8 cellular contexts compared by ENCODE assay signal in genomic region chr4:165873298-165874071, GRCh38. TPM values are rescaled to one million over a fixed set of nuclear protein-coding genes. Genes with fewer than 3 reads are reported as not detected.
A peak's percentile ranks its signal among the peaks of the same experiment; 100 is the strongest.
DNase-seq lines count a peak whose midpoint lies in the region; ATAC-seq and TF ChIP-seq lines count a peak whose summit lies in the region.

No MANE protein-coding gene starts in this region.

- peak overlapping the region in 3 of 4 donors; percentile 11 to 53 (median 49) for H3K27ac ChIP-seq in gastrocnemius medialis

- TF ChIP-seq CTCF in BE2C (IDR thresholded peaks at IDR 0.05; ENCODE audit: low read depth, low read length) (no peak), gastrocnemius medialis (IDR thresholded peaks at IDR 0.05 in 4 of 5, conservative IDR thresholded peaks at IDR 0.05 in 1 of 5) (no peak)

- no peaks in the 10 kb centered on the region; the same call in 1 of the 2 replicates for H3K9me3 ChIP-seq in BE2C
- H3K9me3 ChIP-seq in gastrocnemius medialis, result no peaks in the 10 kb centered on the region

- H3K9me3 Mint-ChIP-seq in activated naive CD8-positive, alpha-beta T cell treated with anti-CD3 and anti-CD28 coated beads, Interleukin-2, amount 10 ng/mL, durations not matched to agents 7 days and 5 days, result no peaks in the 10 kb centered on the region

- TF ChIP-seq POLR2A in gastrocnemius medialis (IDR thresholded peaks at IDR 0.05), result no peak

- POLR2A ChIA-PET in activated naive CD8-positive, alpha-beta T cell treated with anti-CD3 and anti-CD28 coated beads, Interleukin-2, amount 10 ng/mL, durations not matched to agents 7 days and 5 days (lab: Charles Lee), result no interaction called here

- in situ Hi-C loops in gastrocnemius medialis (cut with MboI; ENCODE audit: low sequenced_read_pairs in 4 of 4), result no loop called here

- no peaks in the 10 kb centered on the region for H3K4me1 ChIP-seq in BE2C
- H3K4me1 ChIP-seq in gastrocnemius medialis, result peaks cover 4 to 15% of the 10 kb centered on the region in 2 donors

- H3K27me3 ChIP-seq in BE2C (peaks cover 71% of the 10 kb centered on the region), gastrocnemius medialis (peaks cover 21 to 42% (median 27%) of the 10 kb centered on the region in 3 donors)

- no peak overlapping the region for H3K27ac Mint-ChIP-seq in activated naive CD8-positive, alpha-beta T cell treated with anti-CD3 and anti-CD28 coated beads, Interleukin-2, amount 10 ng/mL, durations not matched to agents 7 days and 5 days

- H3K36me3 Mint-ChIP-seq in activated naive CD8-positive, alpha-beta T cell treated with anti-CD3 and anti-CD28 coated beads, Interleukin-2, amount 10 ng/mL, durations not matched to agents 7 days and 5 days, result no peaks in the 10 kb centered on the region

- H3K36me3 ChIP-seq in BE2C (no peaks in the 10 kb centered on the region), gastrocnemius medialis (no peaks in the 10 kb centered on the region)

- H3K4me1 Mint-ChIP-seq in activated naive CD8-positive, alpha-beta T cell treated with anti-CD3 and anti-CD28 coated beads, Interleukin-2, amount 10 ng/mL, durations not matched to agents 7 days and 5 days, result peaks cover 3% of the 10 kb centered on the region

- H3K4me3 ChIP-seq in BE2C (ENCODE audit: low read depth, low read length) (peak overlapping the region; percentile 66), gastrocnemius medialis (peak overlapping the region; percentile 45 to 64 (median 52))

- ATAC-seq in HG02642 (IDR thresholded peaks at IDR 0.05; ENCODE audit: poor library complexity, unreplicated experiment), result peak; percentile 44
- peak; percentile 36 for ATAC-seq in activated naive CD8-positive, alpha-beta T cell treated with anti-CD3 and anti-CD28 coated beads, Interleukin-2, amount 10 ng/mL, durations not matched to agents 7 days and 5 days (ENCODE audit: low read depth)
- ATAC-seq in gastrocnemius medialis, result peak; percentile 24 to 34

- intact Hi-C loops in gastrocnemius medialis (cut with DNase I; ENCODE audit: low total_unique reads), result no loop called here

- peaks cover 56% of the 10 kb centered on the region for H3K27me3 Mint-ChIP-seq in activated naive CD8-positive, alpha-beta T cell treated with anti-CD3 and anti-CD28 coated beads, Interleukin-2, amount 10 ng/mL, durations not matched to agents 7 days and 5 days

- H3K4me3 Mint-ChIP-seq in activated naive CD8-positive, alpha-beta T cell treated with anti-CD3 and anti-CD28 coated beads, Interleukin-2, amount 10 ng/mL, durations not matched to agents 7 days and 5 days, result peak overlapping the region; percentile 48

- DNase-seq in BE2C (peak; percentile 50), hepatic stellate cell (ENCODE audit: low spot score) (peak; percentile 32), gastrocnemius medialis (no peak), MV-4-11 (lab: John Stamatoyannopoulos, UW) (no peak), medulla oblongata (ENCODE audit: extremely low spot score) (no peak)
- peak; percentile 30 for DNase-seq in activated naive CD8-positive, alpha-beta T cell treated with anti-CD3 and anti-CD28 coated beads, Interleukin-2, amount 10 ng/mL, durations not matched to agents 7 days and 5 days
- no peak for DNase-seq in stimulated activated CD4-positive, alpha-beta T cell treated with anti-CD3 and anti-CD28 coated beads, Interleukin-12 subunit alpha, Interleukin-12 subunit beta, amount 100 ng/mL, for 4 hours

RNA-seq across cellular contexts. Expression of gene TLL1, which starts 0.4 kb away (rescaled TPM):
- polyA plus RNA-seq in BE2C (2012; ENCODE audit: insufficient read depth, insufficient read length, low read depth), result not detected
- not detected for total RNA-seq in activated naive CD8-positive, alpha-beta T cell treated with anti-CD3 and anti-CD28 coated beads, Interleukin-2, amount 10 ng/mL, durations not matched to agents 7 days and 5 days
- 1 to 10 TPM in 2 of 4 donors, under 1 TPM in 2; 0.62 to 2.3 (median 1.1) TPM for total RNA-seq in gastrocnemius medialis

Comparison
In these comparisons a context has a peak if more than half of its experiments do, and no peak if none do; other contexts are left out.
1. DNase-seq: peak in BE2C (single experiment), activated naive CD8-positive, alpha-beta T cell treated with anti-CD3 and anti-CD28 coated beads, Interleukin-2, amount 10 ng/mL, durations not matched to agents 7 days and 5 days (single experiment) and hepatic stellate cell (single experiment); none in gastrocnemius medialis (0 of 2), MV-4-11 (single experiment), stimulated activated CD4-positive, alpha-beta T cell treated with anti-CD3 and anti-CD28 coated beads, Interleukin-12 subunit alpha, Interleukin-12 subunit beta, amount 100 ng/mL, for 4 hours (single experiment) and medulla oblongata (single experiment).
2. Peak in every context shown above with its lines, with median percentiles within 50 percentile points of each other: ATAC-seq.